Comparison of ENCODE assay signal across 8 cellular contexts in genomic region chr2:237966565-237967462, GRCh38. TPM values are rescaled to one million over a fixed set of nuclear protein-coding genes. Genes with fewer than 3 reads are reported as not detected.
DNase-seq lines count a peak whose midpoint lies in the region; ATAC-seq and TF ChIP-seq lines count a peak whose summit lies in the region.

Gene UBE2F, plus strand, starts transcription at chr2:237967014. Its CDS starts 6,094 bp downstream, at chr2:237973108.

- TF ChIP-seq CTCF in chondrocyte (IDR thresholded peaks at IDR 0.05), result no peak

- DNase-seq in AG20443 (ENCODE audit: low spot score), result peak; percentile 99
- peak; percentile 96 for DNase-seq in NCI-H460 (ENCODE audit: extremely low read depth, low read depth)
- DNase-seq in activated CD4-positive, alpha-beta T cell treated with anti-CD3 and anti-CD28 coated beads for 24 hours (ENCODE audit: low read depth in 2 of 2), result peak; percentile 96
- peak; percentile 99 for DNase-seq in chondrocyte (ENCODE audit: low spot score)
- DNase-seq in kidney glomerular epithelial cell (lab: John Stamatoyannopoulos, UW), result peak; percentile 97
- DNase-seq in stimulated activated CD4-positive, alpha-beta T cell treated with anti-CD3 and anti-CD28 coated beads, Interleukin-1b, Interleukin-23, amount 100 ng/mL, for 1 hour (ENCODE audit: low read depth in 2 of 2), result peak; percentile 92 to 94

- ATAC-seq in GM19043 (IDR thresholded peaks at IDR 0.05; ENCODE audit: low read depth, unreplicated experiment) (peak; percentile 94), HG03378 (IDR thresholded peaks at IDR 0.05; ENCODE audit: unreplicated experiment) (peak; percentile 89)

- H3K27me3 Mint-ChIP-seq in chondrocyte (ENCODE audit: low read depth), result no peaks in the 10 kb centered on the region

- peak within 1 kb of the TSS; percentile 84 for H3K27ac Mint-ChIP-seq in chondrocyte (ENCODE audit: unreplicated experiment)

- H3K36me3 Mint-ChIP-seq in chondrocyte (ENCODE audit: low read depth), result no peaks in the 10 kb centered on the region

- H3K4me1 Mint-ChIP-seq in chondrocyte (ENCODE audit: low read depth), result peaks cover 42% of the 10 kb centered on the region

- peak within 1 kb of the TSS; percentile 77 for H3K4me3 Mint-ChIP-seq in chondrocyte (ENCODE audit: unreplicated experiment)

- peaks cover 7% of the 10 kb centered on the region for H3K9me3 Mint-ChIP-seq in chondrocyte (ENCODE audit: low read depth)

RNA-seq across cellular contexts. Expression of gene UBE2F, which starts in this region (rescaled TPM):
- 67.1 and 70.4 TPM in 2 replicates for total RNA-seq in NCI-H460 (2014; rRNA removed; shearing (Covaris generic))
- 80.9 and 105 TPM in 2 replicates for polyA plus RNA-seq in NCI-H460 (2014; cell fraction: nucleus; rRNA removed)
- 59.1 to 62.6 TPM (median 61.8 TPM) in 3 replicates for total RNA-seq in chondrocyte

Comparison
In these comparisons a context has a peak if more than half of its experiments do, and no peak if none do; other contexts are left out.
1. Peak in every context shown above with its lines: DNase-seq and ATAC-seq.